Comparison of ENCODE assay signal across 7 cellular contexts in the genomic region with DNA sequence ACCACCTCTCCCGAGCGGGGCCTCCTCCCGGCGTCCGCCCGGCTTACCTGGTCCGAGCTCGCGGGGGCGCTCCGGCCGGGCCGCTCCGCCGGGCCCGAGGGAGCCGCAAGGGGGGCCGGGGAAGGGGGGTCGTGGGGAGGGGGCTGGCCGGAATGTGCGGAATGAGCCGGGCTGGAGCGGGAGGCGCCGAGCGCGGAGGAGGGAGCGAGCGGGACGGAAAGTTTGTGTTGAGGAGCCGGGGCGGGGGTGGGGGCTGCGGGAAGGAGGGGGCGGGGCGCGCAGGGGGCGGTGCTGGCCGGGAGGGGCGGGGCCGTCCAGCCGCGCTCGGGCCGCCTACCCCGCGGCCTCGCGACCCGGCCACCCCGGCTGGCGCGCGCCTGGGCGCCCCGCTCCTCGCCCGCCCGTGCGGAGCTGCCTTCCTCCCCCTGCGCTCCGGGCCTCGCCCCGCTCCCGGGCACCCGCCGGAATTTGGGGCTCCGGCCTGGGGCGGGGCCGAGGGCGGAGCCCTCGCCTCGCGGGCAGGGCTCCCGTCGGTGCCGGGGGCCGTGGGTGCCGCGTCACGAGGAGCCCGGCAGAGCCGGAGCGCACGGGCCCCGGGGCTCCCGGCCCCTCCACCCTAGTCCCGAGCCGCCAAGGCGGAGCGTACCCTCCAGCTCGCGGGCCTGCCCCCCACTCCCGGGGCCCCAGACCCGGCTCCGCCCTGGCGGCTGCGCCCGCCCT. TPM values are rescaled to one million over a fixed set of nuclear protein-coding genes. Genes with fewer than 3 reads are reported as not detected.
A peak's percentile ranks its signal among the peaks of the same experiment; 100 is the strongest.
DNase-seq lines count a peak whose midpoint lies in the region; ATAC-seq and TF ChIP-seq lines count a peak whose summit lies in the region.

A gene (minus strand): TSS at position 229 of the 720 bp plus-strand sequence.

- H3K4me3 ChIP-seq in Jurkat, Clone E6-1 (ENCODE audit: low read length), result peak within 1 kb of the TSS; percentile 51

- H3K27me3 Mint-ChIP-seq in activated CD4-positive, alpha-beta T cell treated with anti-CD3 and anti-CD28 coated beads, Interleukin-2, amount 10 ng/mL, durations not matched to agents 7 days and 5 days, result peaks cover 43% of the 10 kb centered on the region
- peaks cover 29% of the 10 kb centered on the region for H3K27me3 Mint-ChIP-seq in memory B cell
- peaks cover 15% of the 10 kb centered on the region for H3K27me3 Mint-ChIP-seq in stimulated activated naive CD8-positive, alpha-beta T cell treated with anti-CD3 and anti-CD28 coated beads, Interleukin-15, Interleukin-2, amounts not matched to agents 100 ng/mL and 50 ng/mL, for 24 hours

- POLR2A ChIA-PET in activated CD4-positive, alpha-beta T cell treated with anti-CD3 and anti-CD28 coated beads, Interleukin-2, amount 10 ng/mL, durations not matched to agents 7 days and 5 days (lab: Charles Lee), result no interaction called here

- TF ChIP-seq CTCF in GM13976 (IDR thresholded peaks at IDR 0.05; ENCODE audit: borderline replicate concordance, control extremely low read depth, extremely low read depth, insufficient read depth, missing control alignments), result no peak

- ATAC-seq in memory B cell (ENCODE audit: low read depth), result peak; percentile 73

- peaks cover 18% of the 10 kb centered on the region for H3K4me1 Mint-ChIP-seq in activated CD4-positive, alpha-beta T cell treated with anti-CD3 and anti-CD28 coated beads, Interleukin-2, amount 10 ng/mL, durations not matched to agents 7 days and 5 days
- H3K4me1 Mint-ChIP-seq in memory B cell, result peaks cover 9% of the 10 kb centered on the region
- H3K4me1 Mint-ChIP-seq in stimulated activated naive CD8-positive, alpha-beta T cell treated with anti-CD3 and anti-CD28 coated beads, Interleukin-15, Interleukin-2, amounts not matched to agents 100 ng/mL and 50 ng/mL, for 24 hours (ENCODE audit: low read depth), result peaks cover 15% of the 10 kb centered on the region

- in situ Hi-C loops in GM13976 (cut with MboI; ENCODE audit: low sequenced_read_pairs, unreplicated experiment), result no loop called here

- no peaks in the 10 kb centered on the region for H3K9me3 Mint-ChIP-seq in activated CD4-positive, alpha-beta T cell treated with anti-CD3 and anti-CD28 coated beads, Interleukin-2, amount 10 ng/mL, durations not matched to agents 7 days and 5 days
- no peaks in the 10 kb centered on the region for H3K9me3 Mint-ChIP-seq in memory B cell
- no peaks in the 10 kb centered on the region for H3K9me3 Mint-ChIP-seq in stimulated activated naive CD8-positive, alpha-beta T cell treated with anti-CD3 and anti-CD28 coated beads, Interleukin-15, Interleukin-2, amounts not matched to agents 100 ng/mL and 50 ng/mL, for 24 hours

- H3K36me3 Mint-ChIP-seq in activated CD4-positive, alpha-beta T cell treated with anti-CD3 and anti-CD28 coated beads, Interleukin-2, amount 10 ng/mL, durations not matched to agents 7 days and 5 days (ENCODE audit: low read depth), result no peaks in the 10 kb centered on the region
- H3K36me3 Mint-ChIP-seq in memory B cell, result no peaks in the 10 kb centered on the region
- no peaks in the 10 kb centered on the region for H3K36me3 Mint-ChIP-seq in stimulated activated naive CD8-positive, alpha-beta T cell treated with anti-CD3 and anti-CD28 coated beads, Interleukin-15, Interleukin-2, amounts not matched to agents 100 ng/mL and 50 ng/mL, for 24 hours (ENCODE audit: low read depth)

- H3K4me3 Mint-ChIP-seq in activated CD4-positive, alpha-beta T cell treated with anti-CD3 and anti-CD28 coated beads, Interleukin-2, amount 10 ng/mL, durations not matched to agents 7 days and 5 days, result peak within 1 kb of the TSS; percentile 67
- H3K4me3 Mint-ChIP-seq in memory B cell, result peak within 1 kb of the TSS; percentile 79
- peak within 1 kb of the TSS; percentile 74 for H3K4me3 Mint-ChIP-seq in stimulated activated naive CD8-positive, alpha-beta T cell treated with anti-CD3 and anti-CD28 coated beads, Interleukin-15, Interleukin-2, amounts not matched to agents 100 ng/mL and 50 ng/mL, for 24 hours

- DNase-seq in GM13976 (ENCODE audit: low spot score), result peak; percentile 93
- no peak for DNase-seq in Jurkat, Clone E6-1 (ENCODE audit: low read depth, low spot score)
- DNase-seq in activated CD4-positive, alpha-beta T cell treated with anti-CD3 and anti-CD28 coated beads, Interleukin-2, amount 10 ng/mL, durations not matched to agents 7 days and 5 days, result peak; percentile 33
- DNase-seq in effector CD4-positive, alpha-beta T cell, result peak; percentile 32
- DNase-seq in memory B cell (ENCODE audit: low spot score in 2 of 2), result peak; percentile 50 to 77
- DNase-seq in retina, result no peak

- H3K27ac Mint-ChIP-seq in activated CD4-positive, alpha-beta T cell treated with anti-CD3 and anti-CD28 coated beads, Interleukin-2, amount 10 ng/mL, durations not matched to agents 7 days and 5 days, result peak within 1 kb of the TSS; percentile 59
- H3K27ac Mint-ChIP-seq in memory B cell, result no peak within 1 kb of the TSS
- no peak within 1 kb of the TSS for H3K27ac Mint-ChIP-seq in stimulated activated naive CD8-positive, alpha-beta T cell treated with anti-CD3 and anti-CD28 coated beads, Interleukin-15, Interleukin-2, amounts not matched to agents 100 ng/mL and 50 ng/mL, for 24 hours

- CTCF ChIA-PET in activated CD4-positive, alpha-beta T cell treated with anti-CD3 and anti-CD28 coated beads, Interleukin-2, amount 10 ng/mL, durations not matched to agents 7 days and 5 days (lab: Charles Lee), result interaction anchor here (0.5 to 2.2 kb wide), 8 partner anchors 7 to 825 kb away, joined by 3 to 6 read pairs (median 3); a partner anchor contains a TSS

RNA-seq across cellular contexts. Expression of the gene that starts here (rescaled TPM):
- polyA plus RNA-seq in Jurkat, Clone E6-1 (2012; ENCODE audit: insufficient read depth, insufficient read length), result 3.6 TPM
- under 1 TPM; 0.07 to 0.12 TPM for total RNA-seq in activated CD4-positive, alpha-beta T cell treated with anti-CD3 and anti-CD28 coated beads, Interleukin-2, amount 10 ng/mL, durations not matched to agents 7 days and 5 days

Comparison
In these comparisons a context has a peak if more than half of its experiments do, and no peak if none do; other contexts are left out.
1. Peak in DNase-seq in activated CD4-positive, alpha-beta T cell treated with anti-CD3 and anti-CD28 coated beads, Interleukin-2, amount 10 ng/mL, durations not matched to agents 7 days and 5 days; RNA of the gene not detected or under 1 TPM.
2. DNase-seq: peak in GM13976 (single experiment), effector CD4-positive, alpha-beta T cell (single experiment) and memory B cell (2 of 2); none in Jurkat, Clone E6-1 (single experiment) and retina (single experiment).
3. Peak in every context shown above with its lines, with median percentiles within 50 percentile points of each other: H3K4me3 Mint-ChIP-seq.